1 cellular context compared by ENCODE assay signal in the genomic region with DNA sequence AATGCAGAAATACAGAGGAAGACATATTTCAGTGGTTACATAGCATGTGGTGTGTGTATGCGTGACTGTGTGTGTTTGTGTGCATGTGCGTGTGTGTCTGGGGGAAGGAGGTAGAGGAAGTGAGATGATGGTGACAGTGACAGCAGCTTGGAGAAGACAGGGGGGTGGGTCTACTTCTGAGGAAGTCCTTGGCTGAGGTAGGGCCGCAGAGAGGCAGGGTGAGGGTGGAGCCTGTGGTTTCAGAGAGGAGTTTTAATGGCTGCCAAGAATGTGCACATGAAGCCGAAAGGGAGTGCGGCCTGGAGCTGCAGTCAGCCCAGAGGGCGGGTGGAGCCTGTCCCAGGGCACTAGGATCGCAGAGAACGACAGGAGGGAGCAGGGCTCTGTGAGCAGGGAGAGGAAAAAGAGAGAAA.
TF ChIP-seq lines count a peak whose summit lies in the region.

No MANE protein-coding gene starts in this region.

TF ChIP-seq in HEK293, 187 proteins besides CTCF, POLR2A, EP300 and RAD21 (continued from another document and continues in another):
- TF ChIP-seq GFI1B (tag by site-specific recombination; IDR thresholded peaks at IDR 0.05) (no peak), ZNF221 (tag by site-specific recombination; IDR thresholded peaks at IDR 0.05; ENCODE audit: borderline replicate concordance) (no peak), TCF7L2 (IDR thresholded peaks at IDR 0.05; ENCODE audit: borderline replicate concordance, low read depth, low read length) (no peak), ZNF174 (tag by site-specific recombination; IDR thresholded peaks at IDR 0.05) (no peak), ZEB2 (tag by site-specific recombination; IDR thresholded peaks at IDR 0.05) (no peak), ZNF37A (tag by site-specific recombination; IDR thresholded peaks at IDR 0.05) (no peak), ZNF292 (tag by site-specific recombination; IDR thresholded peaks at IDR 0.05; ENCODE audit: borderline replicate concordance, low read depth) (no peak), ZNF626 (tag by site-specific recombination; IDR thresholded peaks at IDR 0.05) (no peak), ZNF623 (tag by site-specific recombination; IDR thresholded peaks at IDR 0.05) (no peak), ZNF645 (tag by site-specific recombination; IDR thresholded peaks at IDR 0.05) (no peak), ZFP3 (tag by site-specific recombination; IDR thresholded peaks at IDR 0.05; ENCODE audit: low read depth) (no peak), ZNF202 (tag by site-specific recombination; IDR thresholded peaks at IDR 0.05; ENCODE audit: borderline replicate concordance) (no peak), ZNF529 (tag by site-specific recombination; IDR thresholded peaks at IDR 0.05; ENCODE audit: insufficient replicate concordance) (no peak), ZNF501 (tag by site-specific recombination; IDR thresholded peaks at IDR 0.05) (no peak), KLF10 (tag by site-specific recombination; IDR thresholded peaks at IDR 0.05) (no peak), PRDM4 (tag by site-specific recombination; IDR thresholded peaks at IDR 0.05) (no peak), REPIN1 (tag by site-specific recombination; IDR thresholded peaks at IDR 0.05; ENCODE audit: low read depth) (no peak), ZNF114 (tag by site-specific recombination; IDR thresholded peaks at IDR 0.05) (no peak), ZSCAN23 (tag by site-specific recombination; IDR thresholded peaks at IDR 0.05) (no peak), ZNF433 (tag by site-specific recombination; IDR thresholded peaks at IDR 0.05; ENCODE audit: low read depth) (no peak), ZNF157 (tag by site-specific recombination; IDR thresholded peaks at IDR 0.05) (no peak), ZNF311 (tag by site-specific recombination; IDR thresholded peaks at IDR 0.05; ENCODE audit: borderline replicate concordance) (no peak), HOXD13 (CRISPR knock-in tag; IDR thresholded peaks at IDR 0.05; ENCODE audit: borderline replicate concordance) (no peak), ZNF521 (tag by site-specific recombination; IDR thresholded peaks at IDR 0.05) (no peak), ZNF112 (tag by site-specific recombination; IDR thresholded peaks at IDR 0.05) (no peak), KLF8 (tag by site-specific recombination; IDR thresholded peaks at IDR 0.05) (no peak; the same call in 1 of the 2 replicates), ZNF558 (tag by site-specific recombination; IDR thresholded peaks at IDR 0.05) (no peak), ZNF792 (tag by site-specific recombination; IDR thresholded peaks at IDR 0.05) (no peak), ZNF76 (tag by site-specific recombination; IDR thresholded peaks at IDR 0.05; ENCODE audit: borderline replicate concordance, low read depth) (0 out of 2 replicates have a peak, but pooled peaks have one; percentile 12), SP3 (tag by site-specific recombination; IDR thresholded peaks at IDR 0.05) (peak; percentile 81)
- TF ChIP-seq, protein P1, sequence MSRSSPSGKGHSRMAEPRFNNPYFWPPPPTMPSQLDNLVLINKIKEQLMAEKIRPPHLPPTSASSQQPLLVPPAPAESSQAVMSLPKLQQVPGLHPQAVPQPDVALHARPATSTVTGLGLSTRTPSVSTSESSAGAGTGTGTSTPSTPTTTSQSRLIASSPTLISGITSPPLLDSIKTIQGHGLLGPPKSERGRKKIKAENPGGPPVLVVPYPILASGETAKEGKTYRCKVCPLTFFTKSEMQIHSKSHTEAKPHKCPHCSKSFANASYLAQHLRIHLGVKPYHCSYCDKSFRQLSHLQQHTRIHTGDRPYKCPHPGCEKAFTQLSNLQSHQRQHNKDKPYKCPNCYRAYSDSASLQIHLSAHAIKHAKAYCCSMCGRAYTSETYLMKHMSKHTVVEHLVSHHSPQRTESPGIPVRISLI (tag by site-specific recombination; IDR thresholded peaks at IDR 0.05): no peak
- TF ChIP-seq, protein P2, sequence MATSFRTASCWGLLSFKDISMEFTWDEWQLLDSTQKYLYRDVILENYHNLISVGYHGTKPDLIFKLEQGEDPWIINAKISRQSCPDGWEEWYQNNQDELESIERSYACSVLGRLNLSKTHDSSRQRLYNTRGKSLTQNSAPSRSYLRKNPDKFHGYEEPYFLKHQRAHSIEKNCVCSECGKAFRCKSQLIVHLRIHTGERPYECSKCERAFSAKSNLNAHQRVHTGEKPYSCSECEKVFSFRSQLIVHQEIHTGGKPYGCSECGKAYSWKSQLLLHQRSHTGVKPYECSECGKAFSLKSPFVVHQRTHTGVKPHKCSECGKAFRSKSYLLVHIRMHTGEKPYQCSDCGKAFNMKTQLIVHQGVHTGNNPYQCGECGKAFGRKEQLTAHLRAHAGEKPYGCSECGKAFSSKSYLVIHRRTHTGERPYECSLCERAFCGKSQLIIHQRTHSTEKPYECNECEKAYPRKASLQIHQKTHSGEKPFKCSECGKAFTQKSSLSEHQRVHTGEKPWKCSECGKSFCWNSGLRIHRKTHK (tag by site-specific recombination; IDR thresholded peaks at IDR 0.05): no peak
- TF ChIP-seq, protein P3, sequence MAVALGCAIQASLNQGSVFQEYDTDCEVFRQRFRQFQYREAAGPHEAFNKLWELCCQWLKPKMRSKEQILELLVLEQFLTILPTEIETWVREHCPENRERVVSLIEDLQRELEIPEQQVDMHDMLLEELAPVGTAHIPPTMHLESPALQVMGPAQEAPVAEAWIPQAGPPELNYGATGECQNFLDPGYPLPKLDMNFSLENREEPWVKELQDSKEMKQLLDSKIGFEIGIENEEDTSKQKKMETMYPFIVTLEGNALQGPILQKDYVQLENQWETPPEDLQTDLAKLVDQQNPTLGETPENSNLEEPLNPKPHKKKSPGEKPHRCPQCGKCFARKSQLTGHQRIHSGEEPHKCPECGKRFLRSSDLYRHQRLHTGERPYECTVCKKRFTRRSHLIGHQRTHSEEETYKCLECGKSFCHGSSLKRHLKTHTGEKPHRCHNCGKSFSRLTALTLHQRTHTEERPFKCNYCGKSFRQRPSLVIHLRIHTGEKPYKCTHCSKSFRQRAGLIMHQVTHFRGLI (tag by site-specific recombination; IDR thresholded peaks at IDR 0.05): no peak
- TF ChIP-seq, protein P4, sequence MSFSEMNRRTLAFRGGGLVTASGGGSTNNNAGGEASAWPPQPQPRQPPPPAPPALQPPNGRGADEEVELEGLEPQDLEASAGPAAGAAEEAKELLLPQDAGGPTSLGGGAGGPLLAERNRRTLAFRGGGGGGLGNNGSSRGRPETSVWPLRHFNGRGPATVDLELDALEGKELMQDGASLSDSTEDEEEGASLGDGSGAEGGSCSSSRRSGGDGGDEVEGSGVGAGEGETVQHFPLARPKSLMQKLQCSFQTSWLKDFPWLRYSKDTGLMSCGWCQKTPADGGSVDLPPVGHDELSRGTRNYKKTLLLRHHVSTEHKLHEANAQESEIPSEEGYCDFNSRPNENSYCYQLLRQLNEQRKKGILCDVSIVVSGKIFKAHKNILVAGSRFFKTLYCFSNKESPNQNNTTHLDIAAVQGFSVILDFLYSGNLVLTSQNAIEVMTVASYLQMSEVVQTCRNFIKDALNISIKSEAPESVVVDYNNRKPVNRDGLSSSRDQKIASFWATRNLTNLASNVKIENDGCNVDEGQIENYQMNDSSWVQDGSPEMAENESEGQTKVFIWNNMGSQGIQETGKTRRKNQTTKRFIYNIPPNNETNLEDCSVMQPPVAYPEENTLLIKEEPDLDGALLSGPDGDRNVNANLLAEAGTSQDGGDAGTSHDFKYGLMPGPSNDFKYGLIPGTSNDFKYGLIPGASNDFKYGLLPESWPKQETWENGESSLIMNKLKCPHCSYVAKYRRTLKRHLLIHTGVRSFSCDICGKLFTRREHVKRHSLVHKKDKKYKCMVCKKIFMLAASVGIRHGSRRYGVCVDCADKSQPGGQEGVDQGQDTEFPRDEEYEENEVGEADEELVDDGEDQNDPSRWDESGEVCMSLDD (tag by site-specific recombination; IDR thresholded peaks at IDR 0.05): 0 out of 2 replicates have a peak, but pooled peaks have one; percentile 60
- TF ChIP-seq, protein P5, sequence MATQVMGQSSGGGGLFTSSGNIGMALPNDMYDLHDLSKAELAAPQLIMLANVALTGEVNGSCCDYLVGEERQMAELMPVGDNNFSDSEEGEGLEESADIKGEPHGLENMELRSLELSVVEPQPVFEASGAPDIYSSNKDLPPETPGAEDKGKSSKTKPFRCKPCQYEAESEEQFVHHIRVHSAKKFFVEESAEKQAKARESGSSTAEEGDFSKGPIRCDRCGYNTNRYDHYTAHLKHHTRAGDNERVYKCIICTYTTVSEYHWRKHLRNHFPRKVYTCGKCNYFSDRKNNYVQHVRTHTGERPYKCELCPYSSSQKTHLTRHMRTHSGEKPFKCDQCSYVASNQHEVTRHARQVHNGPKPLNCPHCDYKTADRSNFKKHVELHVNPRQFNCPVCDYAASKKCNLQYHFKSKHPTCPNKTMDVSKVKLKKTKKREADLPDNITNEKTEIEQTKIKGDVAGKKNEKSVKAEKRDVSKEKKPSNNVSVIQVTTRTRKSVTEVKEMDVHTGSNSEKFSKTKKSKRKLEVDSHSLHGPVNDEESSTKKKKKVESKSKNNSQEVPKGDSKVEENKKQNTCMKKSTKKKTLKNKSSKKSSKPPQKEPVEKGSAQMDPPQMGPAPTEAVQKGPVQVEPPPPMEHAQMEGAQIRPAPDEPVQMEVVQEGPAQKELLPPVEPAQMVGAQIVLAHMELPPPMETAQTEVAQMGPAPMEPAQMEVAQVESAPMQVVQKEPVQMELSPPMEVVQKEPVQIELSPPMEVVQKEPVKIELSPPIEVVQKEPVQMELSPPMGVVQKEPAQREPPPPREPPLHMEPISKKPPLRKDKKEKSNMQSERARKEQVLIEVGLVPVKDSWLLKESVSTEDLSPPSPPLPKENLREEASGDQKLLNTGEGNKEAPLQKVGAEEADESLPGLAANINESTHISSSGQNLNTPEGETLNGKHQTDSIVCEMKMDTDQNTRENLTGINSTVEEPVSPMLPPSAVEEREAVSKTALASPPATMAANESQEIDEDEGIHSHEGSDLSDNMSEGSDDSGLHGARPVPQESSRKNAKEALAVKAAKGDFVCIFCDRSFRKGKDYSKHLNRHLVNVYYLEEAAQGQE (tag by site-specific recombination; IDR thresholded peaks at IDR 0.05): no peak
- TF ChIP-seq, protein P6, sequence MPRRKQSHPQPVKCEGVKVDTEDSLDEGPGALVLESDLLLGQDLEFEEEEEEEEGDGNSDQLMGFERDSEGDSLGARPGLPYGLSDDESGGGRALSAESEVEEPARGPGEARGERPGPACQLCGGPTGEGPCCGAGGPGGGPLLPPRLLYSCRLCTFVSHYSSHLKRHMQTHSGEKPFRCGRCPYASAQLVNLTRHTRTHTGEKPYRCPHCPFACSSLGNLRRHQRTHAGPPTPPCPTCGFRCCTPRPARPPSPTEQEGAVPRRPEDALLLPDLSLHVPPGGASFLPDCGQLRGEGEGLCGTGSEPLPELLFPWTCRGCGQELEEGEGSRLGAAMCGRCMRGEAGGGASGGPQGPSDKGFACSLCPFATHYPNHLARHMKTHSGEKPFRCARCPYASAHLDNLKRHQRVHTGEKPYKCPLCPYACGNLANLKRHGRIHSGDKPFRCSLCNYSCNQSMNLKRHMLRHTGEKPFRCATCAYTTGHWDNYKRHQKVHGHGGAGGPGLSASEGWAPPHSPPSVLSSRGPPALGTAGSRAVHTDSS (tag by site-specific recombination; IDR thresholded peaks at IDR 0.05): no peak
